Comparison of ENCODE assay signal across 12 cellular contexts in genomic region chr4:57103051-57103450, GRCh38. TPM values are rescaled to one million over a fixed set of nuclear protein-coding genes. Genes with fewer than 3 reads are reported as not detected.
DNase-seq lines count a peak whose midpoint lies in the region; ATAC-seq and TF ChIP-seq lines count a peak whose summit lies in the region.
"Had no signal": no experiment of that assay in that cellular context is flagged by ENCODE, and none has a peak within 500 bp of the region (broad histone marks: within the 10 kb centered on the region; RNA-seq: fewer than 3 reads in every experiment).

No MANE protein-coding gene starts in this region.

- WGBS in body of pancreas, 2 donors = 73 to 83% methylated on average over 4 of the region's 4 CpGs
- 22 to 33% (median 23%) methylated on average over 4 of the region's 4 CpGs for WGBS in heart left ventricle, 4 donors
- WGBS in psoas muscle, 3 donors = 63 to 74% (median 69%) methylated on average over 4 of the region's 4 CpGs

- intact Hi-C loops in body of pancreas (cut with DNase I) = no loop called here
- intact Hi-C loops in heart left ventricle (cut with DNase I) = loop anchor here in 3 of 10 donors (5.0 kb wide), 2 partner anchors 36 to 46 kb away; no protein-coding TSS in a partner anchor
- intact Hi-C loops in psoas muscle (cut with DNase I) = loop anchor here in 1 of 2 donors (5.0 kb wide), 1 partner anchor 61 kb away; no protein-coding TSS in a partner anchor

- H3K27ac ChIP-seq in body of pancreas (peak overlapping the region in 3 of 4 donors; percentile 44 to 61 (median 58)), heart left ventricle (peak overlapping the region; percentile 65 to 97 (median 86)), psoas muscle (peak overlapping the region; percentile 75)

- ATAC-seq in body of pancreas (no peak), heart left ventricle (peak; percentile 14 to 43 (median 24)), psoas muscle (peak in 2 of 4 donors; percentile 11 to 54), GM21717 (IDR thresholded peaks at IDR 0.05; ENCODE audit: unreplicated experiment) (no peak)

- in situ Hi-C loops in HAP-1 (cut with MboI; ENCODE audit: low sequenced_read_pairs) = no loop called here

- H3K4me3 ChIP-seq in body of pancreas = no peak overlapping the region
- peak overlapping the region in 3 of 12 donors; percentile 4 to 29 (median 19) for H3K4me3 ChIP-seq in heart left ventricle
- no peak overlapping the region for H3K4me3 ChIP-seq in psoas muscle
- H3K4me3 ChIP-seq in HAP-1 = no peak overlapping the region

- TF ChIP-seq POLR2A in body of pancreas (IDR thresholded peaks at IDR 0.05) (no peak), heart left ventricle (IDR thresholded peaks at IDR 0.05) (no peak)

- no peaks in the 10 kb centered on the region for H3K36me3 ChIP-seq in body of pancreas (replicated peaks in 1 of 2; ENCODE audit: insufficient read depth in 1 of 2, low read depth in 2 of 2)
- H3K36me3 ChIP-seq in heart left ventricle = peaks cover 0 to 20% (median 13%) of the 10 kb centered on the region in 9 donors
- H3K36me3 ChIP-seq in psoas muscle (ENCODE audit: insufficient read depth in 1 of 2, low read depth in 1 of 2) = no peaks in the 10 kb centered on the region
- no peaks in the 10 kb centered on the region for H3K36me3 ChIP-seq in HAP-1 (replicated peaks)

- H3K4me1 ChIP-seq in body of pancreas = peaks cover 33% of the 10 kb centered on the region
- H3K4me1 ChIP-seq in heart left ventricle = peaks cover 32 to 98% (median 85%) of the 10 kb centered on the region in 12 donors
- H3K4me1 ChIP-seq in psoas muscle = peaks cover 4% of the 10 kb centered on the region
- no peaks in the 10 kb centered on the region for H3K4me1 ChIP-seq in HAP-1

- DNase-seq in AG08395 (ENCODE audit: low spot score) (peak; percentile 18), body of pancreas (no peak), heart left ventricle (peak in 4 of 5 donors; percentile 55 to 73 (median 64)), psoas muscle (peak in 1 of 2 donors; percentile 57), NCI-H524 treated with DMSO at 0.1 percent for 48 hours (lab: John Stamatoyannopoulos, UW) (no peak), LoVo (ENCODE audit: low spot score) (no peak), HAP-1 (ENCODE audit: low spot score in 2 of 2) (no peak)
- DNase-seq: effector memory CD4-positive, alpha-beta T cell; NCI-H1694 treated with DMSO at 0.1 percent for 48 hours; OCI-M1; substantia nigra had no signal

- no peaks in the 10 kb centered on the region for H3K9me3 ChIP-seq in body of pancreas
- no peaks in the 10 kb centered on the region for H3K9me3 ChIP-seq in heart left ventricle
- no peaks in the 10 kb centered on the region for H3K9me3 ChIP-seq in psoas muscle
- H3K9me3 ChIP-seq in HAP-1 = no peaks in the 10 kb centered on the region

- TF ChIP-seq CTCF in body of pancreas (IDR thresholded peaks at IDR 0.05) = no peak
- TF ChIP-seq CTCF in heart left ventricle (IDR thresholded peaks at IDR 0.05) = no peak
- no peak for TF ChIP-seq CTCF in psoas muscle (IDR thresholded peaks at IDR 0.05)

- no peaks in the 10 kb centered on the region for H3K27me3 ChIP-seq in body of pancreas
- no peaks in the 10 kb centered on the region for H3K27me3 ChIP-seq in heart left ventricle
- H3K27me3 ChIP-seq in psoas muscle (ENCODE audit: insufficient read depth in 3 of 3, low read length in 2 of 3) = no peaks in the 10 kb centered on the region
- peaks cover 55% of the 10 kb centered on the region for H3K27me3 ChIP-seq in HAP-1 (ENCODE audit: low read depth)

RNA-seq across cellular contexts. Expression of gene IGFBP7, which starts 7.1 kb away (rescaled TPM):
- 1,000 to 10,000 TPM in 1 of 2 donors, 100 to 1,000 TPM in 1; 758 to 1,249 TPM for total RNA-seq in body of pancreas
- total RNA-seq in heart left ventricle = 1,000 to 10,000 TPM in 2 of 9 donors, 100 to 1,000 TPM in 7; 494 to 1,088 (median 585) TPM
- polyA plus RNA-seq in heart left ventricle = 100 to 1,000 TPM; 458 to 857 TPM
- total RNA-seq in psoas muscle = 100 to 1,000 TPM in 2 of 4 donors, 10 to 100 TPM in 2; 89.0 to 152 (median 101) TPM
- polyA plus RNA-seq in psoas muscle = 100 to 1,000 TPM in 1 of 3 donors, 10 to 100 TPM in 2; 82.4 to 175 (median 93.7) TPM

Comparison
In these comparisons a context has a peak if more than half of its experiments do, and no peak if none do; other contexts are left out.
1. DNase-seq: peak in AG08395 (single experiment) and heart left ventricle (4 of 5); none in body of pancreas (0 of 4), NCI-H524 treated with DMSO at 0.1 percent for 48 hours (single experiment), LoVo (single experiment) and HAP-1 (0 of 2).
2. ATAC-seq: peak in heart left ventricle (4 of 4); none in body of pancreas (single experiment) and GM21717 (single experiment).
3. Peak in every context shown above with its lines, with median percentiles within 50 percentile points of each other: H3K27ac ChIP-seq.